Comparison of ENCODE assay signal across 1 cellular context in the genomic region with DNA sequence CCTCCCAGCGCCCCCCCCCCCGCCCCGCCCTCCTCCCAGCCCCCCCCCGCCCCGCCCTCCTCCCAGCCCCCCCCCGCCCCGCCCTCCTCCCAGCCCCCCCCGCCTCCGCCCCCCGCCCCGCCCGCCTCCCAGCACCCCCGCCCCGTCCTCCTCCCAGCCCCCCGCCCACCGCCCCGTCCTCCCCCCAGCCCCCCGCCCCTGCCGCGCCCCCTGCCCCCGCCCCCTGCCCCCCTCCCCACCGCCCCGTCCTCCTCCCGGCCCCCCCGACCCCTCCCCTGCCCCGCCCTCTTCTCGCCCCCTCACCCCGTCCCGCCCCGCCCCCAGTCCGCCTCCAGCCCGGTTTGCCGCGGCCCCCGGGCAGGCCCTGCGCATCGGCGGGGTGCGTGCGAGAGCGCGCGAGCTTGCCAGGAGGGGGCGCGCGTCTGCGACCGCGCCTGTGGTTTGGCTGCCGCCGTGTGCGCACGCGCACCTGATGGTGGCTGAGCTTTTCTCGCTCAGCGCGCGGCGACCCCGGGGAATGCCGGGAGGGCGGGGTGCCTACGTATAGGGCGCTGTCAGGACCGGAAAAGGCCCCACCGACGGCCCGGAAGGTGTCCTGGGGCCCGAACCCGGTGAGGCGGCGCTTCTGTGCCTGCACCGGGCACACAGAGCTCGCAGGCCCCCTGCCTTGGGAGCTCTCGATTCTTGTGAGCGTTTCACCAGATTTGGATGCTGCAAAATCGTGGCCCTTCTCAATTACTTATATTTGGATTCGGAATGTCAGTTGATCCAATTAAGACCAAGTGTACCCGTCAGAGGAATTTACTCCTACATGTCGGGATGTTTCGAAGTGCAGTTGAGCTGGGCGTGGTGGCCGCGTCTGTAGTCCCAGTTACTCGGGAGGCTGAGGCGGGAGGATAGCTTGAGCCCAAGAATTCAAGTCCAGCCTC.
TF ChIP-seq lines count a peak whose summit lies in the region.

No MANE protein-coding gene starts in this region.

TF ChIP-seq in HepG2, 621 proteins besides CTCF, POLR2A, EP300 and RAD21 (continued from another document and continues in another):
- TF ChIP-seq, protein P1, sequence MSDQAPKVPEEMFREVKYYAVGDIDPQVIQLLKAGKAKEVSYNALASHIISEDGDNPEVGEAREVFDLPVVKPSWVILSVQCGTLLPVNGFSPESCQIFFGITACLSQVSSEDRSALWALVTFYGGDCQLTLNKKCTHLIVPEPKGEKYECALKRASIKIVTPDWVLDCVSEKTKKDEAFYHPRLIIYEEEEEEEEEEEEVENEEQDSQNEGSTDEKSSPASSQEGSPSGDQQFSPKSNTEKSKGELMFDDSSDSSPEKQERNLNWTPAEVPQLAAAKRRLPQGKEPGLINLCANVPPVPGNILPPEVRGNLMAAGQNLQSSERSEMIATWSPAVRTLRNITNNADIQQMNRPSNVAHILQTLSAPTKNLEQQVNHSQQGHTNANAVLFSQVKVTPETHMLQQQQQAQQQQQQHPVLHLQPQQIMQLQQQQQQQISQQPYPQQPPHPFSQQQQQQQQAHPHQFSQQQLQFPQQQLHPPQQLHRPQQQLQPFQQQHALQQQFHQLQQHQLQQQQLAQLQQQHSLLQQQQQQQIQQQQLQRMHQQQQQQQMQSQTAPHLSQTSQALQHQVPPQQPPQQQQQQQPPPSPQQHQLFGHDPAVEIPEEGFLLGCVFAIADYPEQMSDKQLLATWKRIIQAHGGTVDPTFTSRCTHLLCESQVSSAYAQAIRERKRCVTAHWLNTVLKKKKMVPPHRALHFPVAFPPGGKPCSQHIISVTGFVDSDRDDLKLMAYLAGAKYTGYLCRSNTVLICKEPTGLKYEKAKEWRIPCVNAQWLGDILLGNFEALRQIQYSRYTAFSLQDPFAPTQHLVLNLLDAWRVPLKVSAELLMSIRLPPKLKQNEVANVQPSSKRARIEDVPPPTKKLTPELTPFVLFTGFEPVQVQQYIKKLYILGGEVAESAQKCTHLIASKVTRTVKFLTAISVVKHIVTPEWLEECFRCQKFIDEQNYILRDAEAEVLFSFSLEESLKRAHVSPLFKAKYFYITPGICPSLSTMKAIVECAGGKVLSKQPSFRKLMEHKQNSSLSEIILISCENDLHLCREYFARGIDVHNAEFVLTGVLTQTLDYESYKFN (CRISPR knock-in tag; conservative IDR thresholded peaks at IDR 0.05): peak; percentile 55
- no peak for TF ChIP-seq ZNF597 (CRISPR knock-in tag; IDR thresholded peaks at IDR 0.05)
- no peak for TF ChIP-seq NCOA5 (CRISPR knock-in tag; IDR thresholded peaks at IDR 0.05)
- TF ChIP-seq TAF15 (IDR thresholded peaks at IDR 0.05; ENCODE audit: low read depth, low read length, poor library complexity, severe bottlenecking): no peak
- no peak for TF ChIP-seq RAD51 (IDR thresholded peaks at IDR 0.05; ENCODE audit: borderline replicate concordance)
- no peak for TF ChIP-seq EZH2 (conservative IDR thresholded peaks at IDR 0.05; ENCODE audit: low read depth, low read length)
- no peak for TF ChIP-seq ZNF678 (CRISPR knock-in tag; IDR thresholded peaks at IDR 0.05)
- no peak for TF ChIP-seq FOXA1 (IDR thresholded peaks at IDR 0.05)
- no peak for TF ChIP-seq FOXA1 (CRISPR knock-in tag; IDR thresholded peaks at IDR 0.05)
- TF ChIP-seq ZNF577 (CRISPR knock-in tag; IDR thresholded peaks at IDR 0.05; ENCODE audit: borderline replicate concordance, low read depth): no peak
- no peak for TF ChIP-seq DDIT3 (CRISPR knock-in tag; IDR thresholded peaks at IDR 0.05)
- TF ChIP-seq U2AF2 (IDR thresholded peaks at IDR 0.05; ENCODE audit: low read depth, low read length): no peak
- peak; percentile 75 for TF ChIP-seq IRF2 (CRISPR knock-in tag; IDR thresholded peaks at IDR 0.05)
- TF ChIP-seq ZNF589 (CRISPR knock-in tag; conservative IDR thresholded peaks at IDR 0.05): peak; percentile 81
- TF ChIP-seq SRSF9 (IDR thresholded peaks at IDR 0.05; ENCODE audit: borderline replicate concordance, insufficient read depth, low read depth, low read length, poor library complexity, severe bottlenecking): no peak
- TF ChIP-seq, protein P2, sequence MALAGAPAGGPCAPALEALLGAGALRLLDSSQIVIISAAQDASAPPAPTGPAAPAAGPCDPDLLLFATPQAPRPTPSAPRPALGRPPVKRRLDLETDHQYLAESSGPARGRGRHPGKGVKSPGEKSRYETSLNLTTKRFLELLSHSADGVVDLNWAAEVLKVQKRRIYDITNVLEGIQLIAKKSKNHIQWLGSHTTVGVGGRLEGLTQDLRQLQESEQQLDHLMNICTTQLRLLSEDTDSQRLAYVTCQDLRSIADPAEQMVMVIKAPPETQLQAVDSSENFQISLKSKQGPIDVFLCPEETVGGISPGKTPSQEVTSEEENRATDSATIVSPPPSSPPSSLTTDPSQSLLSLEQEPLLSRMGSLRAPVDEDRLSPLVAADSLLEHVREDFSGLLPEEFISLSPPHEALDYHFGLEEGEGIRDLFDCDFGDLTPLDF (CRISPR knock-in tag; IDR thresholded peaks at IDR 0.05): peak; percentile 83
- TF ChIP-seq, protein P3, sequence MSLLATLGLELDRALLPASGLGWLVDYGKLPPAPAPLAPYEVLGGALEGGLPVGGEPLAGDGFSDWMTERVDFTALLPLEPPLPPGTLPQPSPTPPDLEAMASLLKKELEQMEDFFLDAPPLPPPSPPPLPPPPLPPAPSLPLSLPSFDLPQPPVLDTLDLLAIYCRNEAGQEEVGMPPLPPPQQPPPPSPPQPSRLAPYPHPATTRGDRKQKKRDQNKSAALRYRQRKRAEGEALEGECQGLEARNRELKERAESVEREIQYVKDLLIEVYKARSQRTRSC (CRISPR knock-in tag; IDR thresholded peaks at IDR 0.05; ENCODE audit: low read depth): no peak
- TF ChIP-seq CHD4 (IDR thresholded peaks at IDR 0.05; ENCODE audit: borderline replicate concordance, low read length): no peak
- TF ChIP-seq ZNF543 (CRISPR knock-in tag; IDR thresholded peaks at IDR 0.05): no peak
- no peak for TF ChIP-seq KIAA2018 (CRISPR knock-in tag; IDR thresholded peaks at IDR 0.05; ENCODE audit: borderline replicate concordance)
- 0 out of 2 replicates have a peak, but pooled peaks have one; percentile 29 for TF ChIP-seq ATF7-NPFF (CRISPR knock-in tag; IDR thresholded peaks at IDR 0.05; ENCODE audit: low read depth)
- no peak for TF ChIP-seq KLF11 (CRISPR knock-in tag; IDR thresholded peaks at IDR 0.05)
- TF ChIP-seq ZNF431 (CRISPR knock-in tag; IDR thresholded peaks at IDR 0.05; ENCODE audit: borderline replicate concordance, low read depth): no peak
- TF ChIP-seq ZNF225 (CRISPR knock-in tag; IDR thresholded peaks at IDR 0.05): no peak
- TF ChIP-seq, protein P4, sequence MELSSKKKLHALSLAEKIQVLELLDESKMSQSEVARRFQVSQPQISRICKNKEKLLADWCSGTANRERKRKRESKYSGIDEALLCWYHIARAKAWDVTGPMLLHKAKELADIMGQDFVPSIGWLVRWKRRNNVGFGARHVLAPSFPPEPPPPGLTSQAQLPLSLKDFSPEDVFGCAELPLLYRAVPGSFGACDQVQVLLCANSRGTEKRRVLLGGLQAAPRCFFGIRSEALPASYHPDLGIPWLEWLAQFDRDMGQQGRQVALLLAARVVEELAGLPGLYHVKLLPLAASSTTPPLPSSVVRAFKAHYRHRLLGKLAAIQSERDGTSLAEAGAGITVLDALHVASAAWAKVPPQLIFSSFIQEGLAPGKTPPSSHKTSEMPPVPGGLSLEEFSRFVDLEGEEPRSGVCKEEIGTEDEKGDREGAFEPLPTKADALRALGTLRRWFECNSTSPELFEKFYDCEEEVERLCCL (CRISPR knock-in tag; IDR thresholded peaks at IDR 0.05; ENCODE audit: borderline replicate concordance): no peak
- 0 out of 2 replicates have a peak, but pooled peaks have one; percentile 37 for TF ChIP-seq MIER2 (CRISPR knock-in tag; IDR thresholded peaks at IDR 0.05)
- no peak; the same call in 1 of the 2 replicates for TF ChIP-seq SMYD3 (CRISPR knock-in tag; IDR thresholded peaks at IDR 0.05)
- peak; percentile 46; the same call in 1 of the 2 replicates for TF ChIP-seq HNF1B (CRISPR knock-in tag; IDR thresholded peaks at IDR 0.05)
- peak; percentile 94 for TF ChIP-seq PHF20 (CRISPR knock-in tag; IDR thresholded peaks at IDR 0.05)
- no peak for TF ChIP-seq STAT6 (CRISPR knock-in tag; IDR thresholded peaks at IDR 0.05; ENCODE audit: borderline replicate concordance)
